15 cellular contexts compared by ENCODE assay signal in genomic region chr7:11726251-11727155, GRCh38.
DNase-seq lines count a peak whose midpoint lies in the region; ATAC-seq and TF ChIP-seq lines count a peak whose summit lies in the region.
"Had no signal": no experiment of that assay in that cellular context is flagged by ENCODE, and none has a peak within 500 bp of the region (broad histone marks: within the 10 kb centered on the region; RNA-seq: fewer than 3 reads in every experiment).

No MANE protein-coding gene starts in this region.

- H3K36me3 ChIP-seq in fibroblast of lung (ENCODE audit: control insufficient read depth, insufficient read depth, low read length) (no peaks in the 10 kb centered on the region), prostate gland (no peaks in the 10 kb centered on the region), suprapubic skin (no peaks in the 10 kb centered on the region)

- DNase-seq in Daoy (ENCODE audit: low read depth) (peak; percentile 30), NCI-H446 treated with DMSO at 0.1 percent for 48 hours (lab: John Stamatoyannopoulos, UW) (peak; percentile 82), fibroblast of lung (ENCODE audit: low read depth in 2 of 2) (peak; percentile 86 to 89), prostate gland (ENCODE audit: low spot score) (peak; percentile 5), NCI-H510A (lab: John Stamatoyannopoulos, UW) (no peak), suprapubic skin (ENCODE audit: low spot score in 2 of 2) (no peak)
- DNase-seq in activated CD8-positive, alpha-beta memory T cell treated with anti-CD3 and anti-CD28 coated beads, Interleukin-2, amount 10 ng/mL, durations not matched to agents 7 days and 5 days, result no peak
- DNase-seq in stimulated activated CD4-positive, alpha-beta T cell treated with anti-CD3 and anti-CD28 coated beads, Interleukin-4, amount 100 ng/mL, for 4 hours, result no peak
- DNase-seq: activated CD8-positive, alpha-beta memory T cell treated with anti-CD3 and anti-CD28 coated beads for 24 hours; activated naive CD8-positive, alpha-beta T cell treated with anti-CD3 and anti-CD28 coated beads for 36 hours; CD4-positive, alpha-beta memory T cell; effector CD8-positive, alpha-beta T cell had no signal

- H3K4me3 Mint-ChIP-seq in activated CD8-positive, alpha-beta memory T cell treated with anti-CD3 and anti-CD28 coated beads, Interleukin-2, amount 10 ng/mL, durations not matched to agents 7 days and 5 days, result no peak overlapping the region
- H3K4me3 Mint-ChIP-seq: activated naive CD8-positive, alpha-beta T cell treated with anti-CD3 and anti-CD28 coated beads for 36 hours; CD4-positive, alpha-beta memory T cell; T-helper 2 cell treated with Interferon-gamma antibody and Interleukin-4, amounts not matched to agents 5 μg/mL and 100 μg/mL, for 36 hours had no signal

- H3K27me3 Mint-ChIP-seq in activated CD8-positive, alpha-beta memory T cell treated with anti-CD3 and anti-CD28 coated beads, Interleukin-2, amount 10 ng/mL, durations not matched to agents 7 days and 5 days, result no peaks in the 10 kb centered on the region
- H3K27me3 Mint-ChIP-seq: activated naive CD8-positive, alpha-beta T cell treated with anti-CD3 and anti-CD28 coated beads for 36 hours; CD4-positive, alpha-beta memory T cell had no signal

- no peak overlapping the region for H3K27ac Mint-ChIP-seq in activated CD8-positive, alpha-beta memory T cell treated with anti-CD3 and anti-CD28 coated beads, Interleukin-2, amount 10 ng/mL, durations not matched to agents 7 days and 5 days
- H3K27ac Mint-ChIP-seq: activated naive CD8-positive, alpha-beta T cell treated with anti-CD3 and anti-CD28 coated beads for 36 hours; CD4-positive, alpha-beta memory T cell; T-helper 2 cell treated with Interferon-gamma antibody and Interleukin-4, amounts not matched to agents 5 μg/mL and 100 μg/mL, for 36 hours had no signal

- H3K79me2 ChIP-seq in fibroblast of lung (ENCODE audit: control insufficient read depth, insufficient read depth, low read length), result no peaks in the 10 kb centered on the region

- no peaks in the 10 kb centered on the region for H3K9me3 ChIP-seq in fibroblast of lung (ENCODE audit: control insufficient read depth, insufficient read depth, low read depth, low read length)
- H3K9me3 ChIP-seq in prostate gland, result no peaks in the 10 kb centered on the region
- no peaks in the 10 kb centered on the region for H3K9me3 ChIP-seq in suprapubic skin

- ATAC-seq in activated CD8-positive, alpha-beta memory T cell treated with anti-CD3 and anti-CD28 coated beads, Interleukin-2, amount 10 ng/mL, durations not matched to agents 7 days and 5 days, result no peak
- ATAC-seq: HCT116 had no signal

- H3K4me1 Mint-ChIP-seq in activated CD8-positive, alpha-beta memory T cell treated with anti-CD3 and anti-CD28 coated beads, Interleukin-2, amount 10 ng/mL, durations not matched to agents 7 days and 5 days, result no peaks in the 10 kb centered on the region
- H3K4me1 Mint-ChIP-seq: activated naive CD8-positive, alpha-beta T cell treated with anti-CD3 and anti-CD28 coated beads for 36 hours; CD4-positive, alpha-beta memory T cell had no signal

- H3K4me3 ChIP-seq in fibroblast of lung (replicated peaks in 1 of 4; ENCODE audit: control extremely low read depth in 1 of 4, insufficient read depth in 1 of 4, low read depth in 3 of 4, low read length in 4 of 4), result no peak overlapping the region
- H3K4me3 ChIP-seq in prostate gland, result no peak overlapping the region
- H3K4me3 ChIP-seq in suprapubic skin, result no peak overlapping the region

- H2AFZ ChIP-seq in fibroblast of lung (ENCODE audit: low read length), result no peak overlapping the region

- TF ChIP-seq CTCF in fibroblast of lung (conservative IDR thresholded peaks at IDR 0.05 in 1 of 2, IDR thresholded peaks at IDR 0.05 in 1 of 2; ENCODE audit: low read depth in 1 of 2, low read length in 2 of 2), result no peak
- TF ChIP-seq CTCF in prostate gland (IDR thresholded peaks at IDR 0.05), result no peak
- no peak for TF ChIP-seq CTCF in suprapubic skin (IDR thresholded peaks at IDR 0.05)

- no peak overlapping the region for H3K9ac ChIP-seq in fibroblast of lung (ENCODE audit: insufficient read depth, low read length)
- H3K9ac ChIP-seq: KMS-11 had no signal

- no peak for TF ChIP-seq EP300 in suprapubic skin (IDR thresholded peaks at IDR 0.05)

- H3K4me1 ChIP-seq in fibroblast of lung (ENCODE audit: control insufficient read depth, extremely low read depth, insufficient read depth, low read length) (no peaks in the 10 kb centered on the region), prostate gland (replicated peaks) (no peaks in the 10 kb centered on the region), suprapubic skin (no peaks in the 10 kb centered on the region)

- intact Hi-C loops in prostate gland (cut with DNase I), result loop anchor here (10.0 kb wide), 1 partner anchor 108 kb away; the partner anchor contains the start of gene THSD7A

- no peaks in the 10 kb centered on the region for H4K20me1 ChIP-seq in fibroblast of lung (ENCODE audit: control insufficient read depth, extremely low read depth, insufficient read depth, low read length)

- peaks cover 6% of the 10 kb centered on the region for H3K9me3 Mint-ChIP-seq in activated CD8-positive, alpha-beta memory T cell treated with anti-CD3 and anti-CD28 coated beads, Interleukin-2, amount 10 ng/mL, durations not matched to agents 7 days and 5 days (ENCODE audit: low read depth)
- H3K9me3 Mint-ChIP-seq: activated naive CD8-positive, alpha-beta T cell treated with anti-CD3 and anti-CD28 coated beads for 36 hours; T-helper 2 cell treated with Interferon-gamma antibody and Interleukin-4, amounts not matched to agents 5 μg/mL and 100 μg/mL, for 36 hours had no signal

- CTCF ChIA-PET in activated CD8-positive, alpha-beta memory T cell treated with anti-CD3 and anti-CD28 coated beads, Interleukin-2, amount 10 ng/mL, durations not matched to agents 7 days and 5 days (lab: Charles Lee), result no interaction called here

- H3K4me2 ChIP-seq in fibroblast of lung (ENCODE audit: extremely low read depth, insufficient read depth, low read length), result no peak overlapping the region
- H3K4me2 ChIP-seq: KMS-11 had no signal

- 55% methylated on average over 12 of the region's 12 CpGs for WGBS in prostate gland
- WGBS in suprapubic skin, result 51% methylated on average over 12 of the region's 12 CpGs

- H3K27ac ChIP-seq in fibroblast of lung (ENCODE audit: insufficient read depth, low read length), result no peak overlapping the region
- no peak overlapping the region for H3K27ac ChIP-seq in prostate gland
- no peak overlapping the region for H3K27ac ChIP-seq in suprapubic skin
- H3K27ac ChIP-seq: KMS-11 had no signal

- no peak for TF ChIP-seq POLR2A in prostate gland (IDR thresholded peaks at IDR 0.05)
- TF ChIP-seq POLR2A in suprapubic skin (IDR thresholded peaks at IDR 0.05), result no peak

- H3K27me3 ChIP-seq in fibroblast of lung (ENCODE audit: control insufficient read depth, insufficient read depth, low read length), result no peaks in the 10 kb centered on the region
- no peaks in the 10 kb centered on the region for H3K27me3 ChIP-seq in prostate gland (replicated peaks; ENCODE audit: insufficient read depth)
- H3K27me3 ChIP-seq in suprapubic skin, result no peaks in the 10 kb centered on the region

- no peaks in the 10 kb centered on the region for H3K36me3 Mint-ChIP-seq in activated CD8-positive, alpha-beta memory T cell treated with anti-CD3 and anti-CD28 coated beads, Interleukin-2, amount 10 ng/mL, durations not matched to agents 7 days and 5 days
- H3K36me3 Mint-ChIP-seq: activated naive CD8-positive, alpha-beta T cell treated with anti-CD3 and anti-CD28 coated beads for 36 hours; CD4-positive, alpha-beta memory T cell had no signal

Comparison
In these comparisons a context has a peak if more than half of its experiments do, and no peak if none do; other contexts are left out.
1. DNase-seq: peak in Daoy (single experiment), NCI-H446 treated with DMSO at 0.1 percent for 48 hours (single experiment), fibroblast of lung (2 of 2) and prostate gland (single experiment); none in NCI-H510A (single experiment), suprapubic skin (0 of 2), activated CD8-positive, alpha-beta memory T cell treated with anti-CD3 and anti-CD28 coated beads, Interleukin-2, amount 10 ng/mL, durations not matched to agents 7 days and 5 days (single experiment) and stimulated activated CD4-positive, alpha-beta T cell treated with anti-CD3 and anti-CD28 coated beads, Interleukin-4, amount 100 ng/mL, for 4 hours (0 of 2).